In genomic region chr2:102335871-102336366, GRCh38 we compare ENCODE assay signal across 17 cellular contexts. TPM values are rescaled to one million over a fixed set of nuclear protein-coding genes. Genes with fewer than 3 reads are reported as not detected.
DNase-seq lines count a peak whose midpoint lies in the region; ATAC-seq and TF ChIP-seq lines count a peak whose summit lies in the region.
"Had no signal": no experiment of that assay in that cellular context is flagged by ENCODE, and none has a peak within 500 bp of the region (broad histone marks: within the 10 kb centered on the region; RNA-seq: fewer than 3 reads in every experiment).

No MANE protein-coding gene starts in this region.

- intact Hi-C loops in mammary epithelial cell (cut with micrococcal nuclease) (no loop called here), left ventricle myocardium superior (cut with micrococcal nuclease) (no loop called here)
- intact Hi-C loops in naive thymus-derived CD4-positive, alpha-beta T cell (cut with micrococcal nuclease), result no loop called here

- H3K4me1 ChIP-seq in mammary epithelial cell (ENCODE audit: insufficient read depth, low read length) (peaks cover 18% of the 10 kb centered on the region), suprapubic skin (peaks cover 12% of the 10 kb centered on the region)
- H3K4me1 ChIP-seq in naive thymus-derived CD4-positive, alpha-beta T cell (ENCODE audit: control insufficient read depth in 2 of 2, insufficient read depth in 2 of 2, low read length in 2 of 2), result no peaks in the 10 kb centered on the region

- TF ChIP-seq EP300 in suprapubic skin (IDR thresholded peaks at IDR 0.05), result no peak

- dilution Hi-C loops in mammary epithelial cell (cut with HindIII; ENCODE audit: low sequenced_read_pairs), result no loop called here

- peaks cover 0 to 17% (median 0%) of the 10 kb centered on the region in 11 donors for H3K9me3 Mint-ChIP-seq in naive thymus-derived CD4-positive, alpha-beta T cell
- H3K9me3 Mint-ChIP-seq: HFFc6 had no signal

- H3K4me1 Mint-ChIP-seq in naive thymus-derived CD4-positive, alpha-beta T cell, result peaks cover 0 to 4% (median 0%) of the 10 kb centered on the region in 7 donors

- TSS peak; percentile 46 for BruUV-seq in mammary epithelial cell (replicated peaks; lab: Mats Ljungman, UMichigan)

- ATAC-seq in left ventricle myocardium superior, result peak; percentile 55
- ATAC-seq in naive thymus-derived CD4-positive, alpha-beta T cell, result peak; percentile 70

- H3K27ac Mint-ChIP-seq in naive thymus-derived CD4-positive, alpha-beta T cell, result no peak overlapping the region
- H3K27ac Mint-ChIP-seq: HFFc6 had no signal

- no peak overlapping the region for H3K4me3 Mint-ChIP-seq in naive thymus-derived CD4-positive, alpha-beta T cell
- H3K4me3 Mint-ChIP-seq: HFFc6 had no signal

- H2AFZ ChIP-seq in mammary epithelial cell (ENCODE audit: low read depth, low read length), result no peak overlapping the region

- H3K79me2 ChIP-seq in mammary epithelial cell (ENCODE audit: insufficient read depth, low read length), result no peaks in the 10 kb centered on the region

- POLR2A ChIA-PET in naive thymus-derived CD4-positive, alpha-beta T cell (lab: Charles Lee), result no interaction called here

- peak overlapping the region; percentile 7 for H3K4me2 ChIP-seq in mammary epithelial cell (ENCODE audit: insufficient read depth, low read depth, low read length)

- H3K9me3 ChIP-seq in mammary epithelial cell (replicated peaks; ENCODE audit: insufficient read depth, low read length) (no peaks in the 10 kb centered on the region), suprapubic skin (no peaks in the 10 kb centered on the region)
- H3K9me3 ChIP-seq in naive thymus-derived CD4-positive, alpha-beta T cell (ENCODE audit: control insufficient read depth in 2 of 3, low read length in 3 of 3), result no peaks in the 10 kb centered on the region

- H3K27me3 Mint-ChIP-seq in naive thymus-derived CD4-positive, alpha-beta T cell, result peaks cover 0 to 10% (median 0%) of the 10 kb centered on the region in 5 donors

- TF ChIP-seq POLR2A in suprapubic skin (IDR thresholded peaks at IDR 0.05), result no peak

- 91% methylated on average over 8 of the region's 8 CpGs for WGBS in mammary epithelial cell (ENCODE audit: low coverage, missing lambda C conversion rate)
- WGBS in suprapubic skin, result 84% methylated on average over 8 of the region's 8 CpGs

- H3K4me3 ChIP-seq in mammary epithelial cell (replicated peaks in 1 of 3; ENCODE audit: insufficient read depth in 1 of 3, low read depth in 2 of 3, low read length in 3 of 3) (no peak overlapping the region), suprapubic skin (no peak overlapping the region)
- H3K4me3 ChIP-seq in naive thymus-derived CD4-positive, alpha-beta T cell (ENCODE audit: low read length), result no peak overlapping the region

- peak; percentile 99 for DNase-seq in OCI-M1 (lab: John Stamatoyannopoulos, UW)
- no peak for DNase-seq in mammary epithelial cell
- DNase-seq in left ventricle myocardium superior, result no peak
- DNase-seq in naive thymus-derived CD4-positive, alpha-beta T cell, result no peak
- no peak for DNase-seq in mesenteric fat pad (ENCODE audit: low spot score)
- DNase-seq in suprapubic skin (ENCODE audit: low spot score in 2 of 2), result no peak
- no peak for DNase-seq in SW480 (ENCODE audit: low spot score)
- DNase-seq: activated CD4-positive, alpha-beta T cell treated with anti-CD3 and anti-CD28 coated beads for 1 hour; activated CD8-positive, alpha-beta memory T cell treated with anti-CD3 and anti-CD28 coated beads, Interleukin-2, amount 50 U/mL, for 4 hours; activated gamma-delta T cell; Calu3; HFFc6; NCI-H146; NCI-H345; SHP77 treated with DMSO at 0.1 percent for 48 hours; stimulated activated CD4-positive, alpha-beta T cell treated with anti-CD3 and anti-CD28 coated beads, Interleukin-2, amount 100 ng/mL, for 48 hours had no signal

- H3K36me3 Mint-ChIP-seq in naive thymus-derived CD4-positive, alpha-beta T cell, result peaks cover 0 to 13% (median 0%) of the 10 kb centered on the region in 5 donors

- H3K27ac ChIP-seq in mammary epithelial cell (ENCODE audit: insufficient read depth, low read depth, low read length) (no peak overlapping the region), suprapubic skin (no peak overlapping the region)
- no peak overlapping the region for H3K27ac ChIP-seq in naive thymus-derived CD4-positive, alpha-beta T cell (ENCODE audit: low read depth, low read length)

- CTCF ChIA-PET in mammary epithelial cell (lab: Charles Lee; ENCODE audit: low non-redundant PET), result interaction anchor here (0.6 kb wide), 2 partner anchors 280 to 316 kb away, joined by 3 read pairs; no protein-coding TSS in a partner anchor
- CTCF ChIA-PET in naive thymus-derived CD4-positive, alpha-beta T cell (lab: Charles Lee), result no interaction called here

- in situ Hi-C loops in mammary epithelial cell (cut with MboI; ENCODE audit: low sequenced_read_pairs in 2 of 2), result no loop called here

- H3K9ac ChIP-seq in mammary epithelial cell (ENCODE audit: insufficient read depth, low read length), result no peak overlapping the region

- H3K36me3 ChIP-seq in mammary epithelial cell (ENCODE audit: insufficient read depth, low read length), result no peaks in the 10 kb centered on the region
- no peaks in the 10 kb centered on the region for H3K36me3 ChIP-seq in naive thymus-derived CD4-positive, alpha-beta T cell (ENCODE audit: control insufficient read depth in 2 of 3, insufficient read depth in 3 of 3, low read length in 3 of 3)
- no peaks in the 10 kb centered on the region for H3K36me3 ChIP-seq in suprapubic skin

- TF ChIP-seq CTCF in mammary epithelial cell (conservative IDR thresholded peaks at IDR 0.05 in 1 of 2, IDR thresholded peaks at IDR 0.05 in 1 of 2; ENCODE audit: extremely low read depth in 1 of 2, insufficient read depth in 1 of 2, low read depth in 1 of 2, low read length in 2 of 2) (no peak), suprapubic skin (IDR thresholded peaks at IDR 0.05) (no peak)

- no peaks in the 10 kb centered on the region for H4K20me1 ChIP-seq in mammary epithelial cell (ENCODE audit: insufficient read depth, low read length)

- no peaks in the 10 kb centered on the region for H3K27me3 ChIP-seq in mammary epithelial cell (ENCODE audit: insufficient read depth, low read length)
- H3K27me3 ChIP-seq in naive thymus-derived CD4-positive, alpha-beta T cell (ENCODE audit: control insufficient read depth in 2 of 2, insufficient read depth in 2 of 2, low read length in 2 of 2), result no peaks in the 10 kb centered on the region
- no peaks in the 10 kb centered on the region for H3K27me3 ChIP-seq in suprapubic skin

RNA-seq across cellular contexts. Expression of gene IL18R1, which starts 19.7 kb away (rescaled TPM):
- total RNA-seq in mammary epithelial cell, result 1 to 10 TPM; 1.2 to 3.9 TPM
- 0.35 TPM for polyA plus RNA-seq in mammary epithelial cell
- not detected for polyA minus RNA-seq in mammary epithelial cell
- 1.3 TPM for total RNA-seq in left ventricle myocardium superior
- 10 to 100 TPM in 1 of 5 experiments, 1 to 10 TPM in 4; 2.1 to 52.8 (median 5.3) TPM for total RNA-seq in naive thymus-derived CD4-positive, alpha-beta T cell
- 1 to 10 TPM in 1 of 2 donors, under 1 TPM in 1; 0.77 to 2.0 TPM for polyA plus RNA-seq in naive thymus-derived CD4-positive, alpha-beta T cell
- 18.2 TPM for total RNA-seq in mesenteric fat pad
- total RNA-seq in suprapubic skin, result 1 to 10 TPM in 3 of 4 donors, under 1 TPM in 1; 0.89 to 7.2 (median 2.2) TPM
- total RNA-seq: HFFc6 had no signal

RNA-seq across cellular contexts. Expression of gene IL1RL1, which starts 24.6 kb away (rescaled TPM):
- total RNA-seq in mammary epithelial cell (1 to 10 TPM in 1 of 2 donors, not detected in 1; 5.5 TPM), left ventricle myocardium superior (2.5 TPM), mesenteric fat pad (32.4 TPM), suprapubic skin (1 to 10 TPM in 3 of 4 donors, under 1 TPM in 1; 0.98 to 6.6 (median 1.2) TPM)
- polyA plus RNA-seq in mammary epithelial cell, result 0.09 TPM
- not detected for polyA minus RNA-seq in mammary epithelial cell
- total RNA-seq in naive thymus-derived CD4-positive, alpha-beta T cell, result 1 to 10 TPM in 2 of 5 experiments, under 1 TPM in 1, not detected in 2; 0.48 to 7.9 (median 4.9) TPM
- polyA plus RNA-seq in naive thymus-derived CD4-positive, alpha-beta T cell, result not detected
- total RNA-seq: Calu3, HFFc6, osteocyte had no signal
